Comparison of ENCODE assay signal across 21 cellular contexts in genomic region chr7:130505753-130506152, GRCh38.
"Had no signal": no experiment of that assay in that cellular context is flagged by ENCODE, and none has a peak within 500 bp of the region (broad histone marks: within the 10 kb centered on the region; RNA-seq: fewer than 3 reads in every experiment).

No MANE protein-coding gene starts in this region.

- H3K27me3 ChIP-seq: gastroesophageal sphincter, heart left ventricle, sigmoid colon, spleen, tibial artery had no signal

- DNase-seq: activated B cell treated with CpG ODN at 0.5 μM for 24 hours; activated CD4-positive, alpha-beta memory T cell treated with anti-CD3 and anti-CD28 coated beads for 36 hours; activated CD4-positive, alpha-beta T cell treated with anti-CD3 and anti-CD28 coated beads for 4 hours; activated T-cell treated with anti-CD3 and anti-CD28 coated beads for 4 hours; amygdala; central memory CD4-positive, alpha-beta T cell; erythroblast; heart left ventricle; kidney glomerular epithelial cell; left ventricle myocardium inferior; sigmoid colon; spleen; stimulated activated naive B cell treated with anti-CD40 and anti-IgM and Interleukin-4, amounts not matched to agents 10 μg/mL and 1 μg/mL and 100 μg/mL, for 72 hours; T-cell; tibial artery had no signal

- FAIRE-seq: colon had no signal

- H3K9me3 ChIP-seq: gastroesophageal sphincter, heart left ventricle, left ventricle myocardium inferior, sigmoid colon, spleen, tibial artery had no signal

- H3K79me2 ChIP-seq: parathyroid adenoma had no signal

- H2AFZ ChIP-seq: parathyroid adenoma had no signal

- H3K4me3 ChIP-seq: gastroesophageal sphincter, heart left ventricle, left ventricle myocardium inferior, sigmoid colon, spleen, tibial artery had no signal

- ATAC-seq: gastroesophageal sphincter; heart left ventricle; stimulated activated naive B cell treated with anti-CD40 and anti-IgM and Interleukin-4, amounts not matched to agents 10 μg/mL and 1 μg/mL and 100 μg/mL, for 72 hours; T-cell had no signal

- H3K4me3 Mint-ChIP-seq: activated B cell treated with CpG ODN at 0.5 μM for 24 hours; activated CD4-positive, alpha-beta memory T cell treated with anti-CD3 and anti-CD28 coated beads for 36 hours; activated naive CD8-positive, alpha-beta T cell; brain; neural crest cell; stimulated activated naive B cell treated with anti-CD40 and anti-IgM and Interleukin-4, amounts not matched to agents 10 μg/mL and 1 μg/mL and 100 μg/mL, for 72 hours; T-cell had no signal

- H3K27me3 Mint-ChIP-seq: activated B cell treated with CpG ODN at 0.5 μM for 24 hours; activated CD4-positive, alpha-beta memory T cell treated with anti-CD3 and anti-CD28 coated beads for 36 hours; activated naive CD8-positive, alpha-beta T cell; brain; stimulated activated naive B cell treated with anti-CD40 and anti-IgM and Interleukin-4, amounts not matched to agents 10 μg/mL and 1 μg/mL and 100 μg/mL, for 72 hours; T-cell had no signal

- H3K27ac ChIP-seq: gastroesophageal sphincter, heart left ventricle, left ventricle myocardium inferior, parathyroid adenoma, sigmoid colon, spleen, tibial artery had no signal

- H3K27ac Mint-ChIP-seq: activated B cell treated with CpG ODN at 0.5 μM for 24 hours; activated CD4-positive, alpha-beta memory T cell treated with anti-CD3 and anti-CD28 coated beads for 36 hours; activated naive CD8-positive, alpha-beta T cell; brain; stimulated activated naive B cell treated with anti-CD40 and anti-IgM and Interleukin-4, amounts not matched to agents 10 μg/mL and 1 μg/mL and 100 μg/mL, for 72 hours; T-cell had no signal

- H3K4me1 Mint-ChIP-seq: activated B cell treated with CpG ODN at 0.5 μM for 24 hours; brain; neural crest cell; stimulated activated naive B cell treated with anti-CD40 and anti-IgM and Interleukin-4, amounts not matched to agents 10 μg/mL and 1 μg/mL and 100 μg/mL, for 72 hours; T-cell had no signal

- H3K9ac ChIP-seq: parathyroid adenoma had no signal

- H3K9me3 Mint-ChIP-seq: activated B cell treated with CpG ODN at 0.5 μM for 24 hours; activated CD4-positive, alpha-beta memory T cell treated with anti-CD3 and anti-CD28 coated beads for 36 hours; brain; neural crest cell; stimulated activated naive B cell treated with anti-CD40 and anti-IgM and Interleukin-4, amounts not matched to agents 10 μg/mL and 1 μg/mL and 100 μg/mL, for 72 hours; T-cell had no signal

- H3K4me1 ChIP-seq: gastroesophageal sphincter, parathyroid adenoma, sigmoid colon, spleen, tibial artery had no signal
